ENCODE assay signal across 9 cellular contexts in genomic region chr1:94068831-94069648, GRCh38. TPM values are rescaled to one million over a fixed set of nuclear protein-coding genes. Genes with fewer than 3 reads are reported as not detected.
A peak's percentile ranks its signal among the peaks of the same experiment; 100 is the strongest.
DNase-seq lines count a peak whose midpoint lies in the region; ATAC-seq and TF ChIP-seq lines count a peak whose summit lies in the region.
"Had no signal": no experiment of that assay in that cellular context is flagged by ENCODE, and none has a peak within 500 bp of the region (broad histone marks: within the 10 kb centered on the region; RNA-seq: fewer than 3 reads in every experiment).

No MANE protein-coding gene starts in this region.

- H4K20me1 ChIP-seq in IMR-90 (ENCODE audit: insufficient read depth, low read length): no peaks in the 10 kb centered on the region

- H3K4me2 ChIP-seq in IMR-90 (ENCODE audit: low read depth, low read length): 0 out of 2 replicates have a peak overlapping the region, but pooled peaks have one; percentile 6

- BruUV-seq in IMR-90 (replicated peaks; lab: Mats Ljungman, UMichigan): no TSS peak

- peaks cover 25% of the 10 kb centered on the region for H3K4me1 ChIP-seq in IMR-90 (ENCODE audit: control insufficient read depth, insufficient read depth, low read length)
- H3K4me1 ChIP-seq in adrenal gland (replicated peaks in 1 of 2): peaks cover 26 to 41% of the 10 kb centered on the region in 2 donors
- H3K4me1 ChIP-seq in stomach: peaks cover 39 to 71% (median 54%) of the 10 kb centered on the region in 4 donors

- H2BK20ac ChIP-seq in IMR-90 (ENCODE audit: low read depth, low read length): peak overlapping the region; percentile 64

- peak overlapping the region; percentile 67 for H2BK5ac ChIP-seq in IMR-90 (ENCODE audit: low read depth, low read length, poor library complexity, severe bottlenecking)

- H2AK9ac ChIP-seq in IMR-90 (replicated peaks; ENCODE audit: low read depth, low read length, poor library complexity): no peak overlapping the region

- no peak for TF ChIP-seq EP300 in stomach (IDR thresholded peaks at IDR 0.05)

- no peaks in the 10 kb centered on the region for H3K36me3 Mint-ChIP-seq in activated T-cell treated with anti-CD3 and anti-CD28 coated beads, Interleukin-2, amount 50 U/mL, for 24 hours (ENCODE audit: low read depth)

- H3K4me1 Mint-ChIP-seq in activated T-cell treated with anti-CD3 and anti-CD28 coated beads, Interleukin-2, amount 50 U/mL, for 24 hours (ENCODE audit: low read depth): peaks cover 9% of the 10 kb centered on the region

- peak overlapping the region; percentile 62 for H4K91ac ChIP-seq in IMR-90 (ENCODE audit: insufficient read depth, low read depth, low read length)

- H3K9me1 ChIP-seq in IMR-90 (ENCODE audit: insufficient read depth, low read length): peaks cover 27% of the 10 kb centered on the region

- peaks cover 3% of the 10 kb centered on the region for H3K27me3 Mint-ChIP-seq in activated T-cell treated with anti-CD3 and anti-CD28 coated beads, Interleukin-2, amount 50 U/mL, for 24 hours
- H3K27me3 Mint-ChIP-seq: activated CD8-positive, alpha-beta T cell treated with anti-CD3 and anti-CD28 coated beads for 36 hours had no signal

- WGBS in IMR-90 (ENCODE audit: extremely low coverage in 2 of 2, insufficient read length in 1 of 2), 2 experiments: no CpG with 5 or more reads among the region's 12 CpGs
- 55 to 63% (median 60%) methylated on average over 12 of the region's 12 CpGs for WGBS in adrenal gland, 4 donors
- WGBS in stomach, 5 donors: 23 to 47% (median 28%) methylated on average over 12 of the region's 12 CpGs

- H3K36me3 ChIP-seq in IMR-90 (ENCODE audit: control insufficient read depth, insufficient read depth, low read length): no peaks in the 10 kb centered on the region
- H3K36me3 ChIP-seq in adrenal gland (replicated peaks in 1 of 2): no peaks in the 10 kb centered on the region
- no peaks in the 10 kb centered on the region for H3K36me3 ChIP-seq in stomach

- H3K27me3 ChIP-seq in IMR-90 (ENCODE audit: control insufficient read depth, insufficient read depth, low read length): no peaks in the 10 kb centered on the region
- H3K27me3 ChIP-seq in adrenal gland: no peaks in the 10 kb centered on the region
- H3K27me3 ChIP-seq in stomach: no peaks in the 10 kb centered on the region

- peak overlapping the region; percentile 58 for H2AFZ ChIP-seq in IMR-90 (replicated peaks; ENCODE audit: low read length, poor library complexity)

- H3K56ac ChIP-seq in IMR-90 (ENCODE audit: extremely low read depth, insufficient read depth, low read length): peak overlapping the region; percentile 13; the same call in 1 of the 2 replicates

- dilution Hi-C loops in IMR-90 (cut with HindIII; ENCODE audit: low sequenced_read_pairs, unreplicated experiment): no loop called here

- peak; percentile 86 for ATAC-seq in IMR-90 (ENCODE audit: low read depth)
- ATAC-seq in HG03439 (IDR thresholded peaks at IDR 0.05; ENCODE audit: unreplicated experiment): no peak
- ATAC-seq: activated CD8-positive, alpha-beta T cell treated with anti-CD3 and anti-CD28 coated beads for 36 hours had no signal

- no peaks in the 10 kb centered on the region for H3K9me3 ChIP-seq in IMR-90 (ENCODE audit: control insufficient read depth, insufficient read depth, low read length)
- H3K9me3 ChIP-seq in adrenal gland (replicated peaks in 1 of 3): no peaks in the 10 kb centered on the region
- no peaks in the 10 kb centered on the region for H3K9me3 ChIP-seq in stomach

- TF ChIP-seq POLR2A in IMR-90 (IDR thresholded peaks at IDR 0.05; ENCODE audit: low read depth, low read length) (no peak), adrenal gland (IDR thresholded peaks at IDR 0.05) (no peak), stomach (IDR thresholded peaks at IDR 0.05) (no peak)

- in situ Hi-C loops in IMR-90 (cut with MboI; ENCODE audit: low sequenced_read_pairs): loop anchor here (10.0 to 25.0 kb wide), 2 partner anchors 176 to 743 kb away; partner anchors contain the start of gene SLC44A3

- DNase-seq in IMR-90: peak; percentile 86
- peak in 5 of 7 donors; percentile 27 to 69 (median 52) for DNase-seq in adrenal gland
- peak; percentile 77 for DNase-seq in kidney tubule cell (ENCODE audit: low spot score)
- peak; percentile 79 for DNase-seq in stomach
- DNase-seq in NOMO-1 (lab: John Stamatoyannopoulos, UW; ENCODE audit: unreplicated experiment in 2 of 2): no peak
- DNase-seq in activated T-cell treated with anti-CD3 and anti-CD28 coated beads, Interleukin-2, amount 50 U/mL, for 24 hours: no peak
- DNase-seq in GM19238 (ENCODE audit: insufficient read length, low spot score): no peak
- DNase-seq: activated CD8-positive, alpha-beta T cell treated with anti-CD3 and anti-CD28 coated beads for 36 hours had no signal

- peak overlapping the region; percentile 81; the same call in 1 of the 2 replicates for H3K23ac ChIP-seq in IMR-90 (ENCODE audit: low read depth, low read length)

- H2BK120ac ChIP-seq in IMR-90 (ENCODE audit: low read depth, low read length): peak overlapping the region; percentile 83

- no peak overlapping the region for H3K4me3 Mint-ChIP-seq in activated T-cell treated with anti-CD3 and anti-CD28 coated beads, Interleukin-2, amount 50 U/mL, for 24 hours
- H3K4me3 Mint-ChIP-seq: activated CD8-positive, alpha-beta T cell treated with anti-CD3 and anti-CD28 coated beads for 36 hours had no signal

- H3K4me3 ChIP-seq in IMR-90 (ENCODE audit: insufficient read depth, low read depth, low read length) (no peak overlapping the region), adrenal gland (no peak overlapping the region), stomach (no peak overlapping the region)

- H2AK5ac ChIP-seq in IMR-90 (ENCODE audit: low read depth, low read length): peak overlapping the region; percentile 64

- H3K9me3 Mint-ChIP-seq in activated T-cell treated with anti-CD3 and anti-CD28 coated beads, Interleukin-2, amount 50 U/mL, for 24 hours: no peaks in the 10 kb centered on the region
- H3K9me3 Mint-ChIP-seq: activated CD8-positive, alpha-beta T cell treated with anti-CD3 and anti-CD28 coated beads for 36 hours had no signal

- peak overlapping the region; percentile 59 for H4K5ac ChIP-seq in IMR-90 (ENCODE audit: low read depth, low read length)

- TF ChIP-seq CTCF in IMR-90 (conservative IDR thresholded peaks at IDR 0.05; ENCODE audit: low read depth, low read length): no peak
- TF ChIP-seq CTCF in adrenal gland (IDR thresholded peaks at IDR 0.05): no peak
- TF ChIP-seq CTCF in stomach (IDR thresholded peaks at IDR 0.05): no peak

- peak overlapping the region; percentile 73 for H3K4ac ChIP-seq in IMR-90 (ENCODE audit: low read depth, low read length)

- no peak overlapping the region for H3K9ac ChIP-seq in IMR-90 (ENCODE audit: low read depth, low read length)

- H3K27ac Mint-ChIP-seq in activated T-cell treated with anti-CD3 and anti-CD28 coated beads, Interleukin-2, amount 50 U/mL, for 24 hours: no peak overlapping the region
- H3K27ac Mint-ChIP-seq: activated CD8-positive, alpha-beta T cell treated with anti-CD3 and anti-CD28 coated beads for 36 hours had no signal

- intact Hi-C loops in IMR-90 (cut with micrococcal nuclease): loop anchor here (10.0 kb wide), 1 partner anchor 396 kb away; no protein-coding TSS in a partner anchor
- intact Hi-C loops in adrenal gland (cut with DNase I): no loop called here
- intact Hi-C loops in stomach (cut with DNase I; ENCODE audit: low total_unique reads): no loop called here

- H2BK15ac ChIP-seq in IMR-90 (ENCODE audit: low read depth, low read length): peak overlapping the region; percentile 46; the same call in 2 of the 3 replicates

- peak overlapping the region; percentile 24 to 68 for H4K8ac ChIP-seq in IMR-90 (ENCODE audit: low read depth in 2 of 2, low read length in 2 of 2)

- peak overlapping the region; percentile 34 for H3K14ac ChIP-seq in IMR-90 (replicated peaks; ENCODE audit: low read depth, low read length)

- no peaks in the 10 kb centered on the region for H3K79me1 ChIP-seq in IMR-90 (ENCODE audit: low read depth in 1 of 2, low read length in 2 of 2)

- POLR2A ChIA-PET in IMR-90 (lab: Charles Lee; ENCODE audit: unreplicated experiment): no interaction called here

- H3K18ac ChIP-seq in IMR-90 (ENCODE audit: low read depth, low read length): peak overlapping the region; percentile 39

- TF ChIP-seq RAD21 in IMR-90 (IDR thresholded peaks at IDR 0.05; ENCODE audit: low read length): no peak

- peak overlapping the region; percentile 75 for H3K27ac ChIP-seq in IMR-90 (ENCODE audit: insufficient read depth, low read length)
- peak overlapping the region in 3 of 5 donors; percentile 43 to 81 (median 50) for H3K27ac ChIP-seq in adrenal gland
- H3K27ac ChIP-seq in stomach: peak overlapping the region; percentile 81 to 92 (median 85)

- CTCF ChIA-PET in IMR-90 (lab: Yijun Ruan, JAX): interaction anchor here (1.0 to 1.7 kb wide), 3 partner anchors 10 to 267 kb away, joined by 4 to 6 read pairs (median 5); no protein-coding TSS in a partner anchor

TF ChIP-seq in IMR-90, 13 proteins besides CTCF, POLR2A, EP300 and RAD21:
- TF ChIP-seq MAFK (IDR thresholded peaks at IDR 0.05; ENCODE audit: low read depth, low read length): peak; percentile 47
- TF ChIP-seq CHD1 (IDR thresholded peaks at IDR 0.05; ENCODE audit: low read depth, low read length): no peak

RNA-seq across cellular contexts. Expression of gene ABCA4, which starts 51.9 kb away (rescaled TPM):
- under 0.01 TPM in 2 replicates for total RNA-seq in IMR-90 (2012; rRNA removed)
- polyA plus RNA-seq in IMR-90 (2012; rRNA removed): 0.11 and 0.36 TPM in 2 replicates
- polyA plus RNA-seq in IMR-90 (2012; cell fraction: cytosol; rRNA removed): 0.01 and 0.07 TPM in 2 replicates
- 0.40 and 0.99 TPM in 2 replicates for polyA plus RNA-seq in IMR-90 (2012; cell fraction: nucleus; rRNA removed; ENCODE audit: low replicate concordance)
- total RNA-seq in adrenal gland: 1 to 10 TPM in 1 of 8 donors, under 1 TPM in 6, not detected in 1; 0.04 to 1.9 (median 0.12) TPM
- under 1 TPM; 0.10 to 0.40 (median 0.29) TPM for polyA plus RNA-seq in adrenal gland
- 1 to 10 TPM in 1 of 5 donors, under 1 TPM in 1, not detected in 3; 0.37 to 1.2 TPM for total RNA-seq in stomach
- under 1 TPM in 1 of 3 donors, not detected in 2; 0.08 TPM for polyA plus RNA-seq in stomach
- total RNA-seq: activated CD8-positive, alpha-beta T cell treated with anti-CD3 and anti-CD28 coated beads for 36 hours had no signal

Comparison
In these comparisons a context has a peak if more than half of its experiments do, and no peak if none do; other contexts are left out.
1. DNase-seq: peak in IMR-90 (single experiment), adrenal gland (5 of 7), kidney tubule cell (single experiment) and stomach (single experiment); none in NOMO-1 (0 of 2), activated T-cell treated with anti-CD3 and anti-CD28 coated beads, Interleukin-2, amount 50 U/mL, for 24 hours (single experiment) and GM19238 (single experiment).
2. Peak in every context shown above with its lines, with median percentiles within 50 percentile points of each other: H3K27ac ChIP-seq.